In genomic region chr1:86704972-86705632, GRCh38 we compare ENCODE assay signal across 8 cellular contexts. TPM values are rescaled to one million over a fixed set of nuclear protein-coding genes. Genes with fewer than 3 reads are reported as not detected.
A peak's percentile ranks its signal among the peaks of the same experiment; 100 is the strongest.
DNase-seq lines count a peak whose midpoint lies in the region; ATAC-seq and TF ChIP-seq lines count a peak whose summit lies in the region.

No MANE protein-coding gene starts in this region.

- H2AFZ ChIP-seq in OCI-LY1 (ENCODE audit: low read length) (no peak overlapping the region), neural progenitor cell (replicated peaks) (peak overlapping the region; percentile 70)

- H3K4me2 ChIP-seq in OCI-LY1 (ENCODE audit: low read length) = peak overlapping the region; percentile 68
- H3K4me2 ChIP-seq in neural progenitor cell = peak overlapping the region; percentile 92

- H3K36me3 Mint-ChIP-seq in Calu3 (ENCODE audit: insufficient read depth, unreplicated experiment) (peaks cover 35% of the 10 kb centered on the region), neural progenitor cell (peaks cover 8% of the 10 kb centered on the region)
- H3K36me3 Mint-ChIP-seq in activated naive CD4-positive, alpha-beta T cell treated with anti-CD3 and anti-CD28 coated beads for 36 hours (ENCODE audit: low read depth) = peaks cover 7% of the 10 kb centered on the region

- TF ChIP-seq POLR2A in gastroesophageal sphincter (IDR thresholded peaks at IDR 0.05) (no peak), upper lobe of left lung (IDR thresholded peaks at IDR 0.05) (no peak)

- H3K4me1 ChIP-seq in OCI-LY1 (ENCODE audit: insufficient read depth, low read length, severe bottlenecking) = peaks cover 27% of the 10 kb centered on the region
- peaks cover 10 to 54% (median 18%) of the 10 kb centered on the region in 3 donors for H3K4me1 ChIP-seq in gastroesophageal sphincter
- peaks cover 13% of the 10 kb centered on the region for H3K4me1 ChIP-seq in neural progenitor cell
- H3K4me1 ChIP-seq in upper lobe of left lung = peaks cover 25 to 51% (median 41%) of the 10 kb centered on the region in 4 donors

- no peaks in the 10 kb centered on the region for H3K27me3 ChIP-seq in OCI-LY1 (ENCODE audit: insufficient read depth, low read length)
- H3K27me3 ChIP-seq in gastroesophageal sphincter = no peaks in the 10 kb centered on the region
- no peaks in the 10 kb centered on the region for H3K27me3 ChIP-seq in neural progenitor cell
- H3K27me3 ChIP-seq in upper lobe of left lung = no peaks in the 10 kb centered on the region

- H4K20me1 ChIP-seq in OCI-LY1 (ENCODE audit: insufficient read depth, low read length) (no peaks in the 10 kb centered on the region), neural progenitor cell (ENCODE audit: low read depth) (peaks cover 20% of the 10 kb centered on the region)

- H3K9me3 ChIP-seq in OCI-LY1 (ENCODE audit: low read length) (no peaks in the 10 kb centered on the region), gastroesophageal sphincter (no peaks in the 10 kb centered on the region), neural progenitor cell (ENCODE audit: low read depth) (no peaks in the 10 kb centered on the region), upper lobe of left lung (no peaks in the 10 kb centered on the region)

- no peaks in the 10 kb centered on the region for H3K27me3 Mint-ChIP-seq in Calu3 (ENCODE audit: unreplicated experiment)
- no peaks in the 10 kb centered on the region for H3K27me3 Mint-ChIP-seq in activated naive CD4-positive, alpha-beta T cell treated with anti-CD3 and anti-CD28 coated beads for 36 hours (ENCODE audit: low read depth)
- peaks cover 3% of the 10 kb centered on the region for H3K27me3 Mint-ChIP-seq in neural progenitor cell (ENCODE audit: insufficient read depth, low read depth)

- H3K36me3 ChIP-seq in OCI-LY1 (ENCODE audit: insufficient read depth, low read length) = no peaks in the 10 kb centered on the region; the same call in 1 of the 2 replicates
- no peaks in the 10 kb centered on the region for H3K36me3 ChIP-seq in gastroesophageal sphincter
- H3K36me3 ChIP-seq in neural progenitor cell = no peaks in the 10 kb centered on the region
- no peaks in the 10 kb centered on the region for H3K36me3 ChIP-seq in upper lobe of left lung

- 0% methylated on average over 2 to 10 of the region's 41 CpGs for WGBS in gastroesophageal sphincter (ENCODE audit: low coverage in 1 of 2), 2 donors
- WGBS in upper lobe of left lung, 2 donors = 1% methylated on average over 16 to 36 of the region's 41 CpGs

- H3K4me3 ChIP-seq in OCI-LY1 (ENCODE audit: low read depth, low read length, poor library complexity, severe bottlenecking) (peak overlapping the region; percentile 69), gastroesophageal sphincter (peak overlapping the region; percentile 54 to 86), neural progenitor cell (peak overlapping the region; percentile 60), upper lobe of left lung (peak overlapping the region; percentile 66 to 83 (median 74))

- intact Hi-C loops in Calu3 (cut with micrococcal nuclease; ENCODE audit: unreplicated experiment) = no loop called here
- intact Hi-C loops in activated naive CD4-positive, alpha-beta T cell treated with anti-CD3 and anti-CD28 coated beads for 36 hours (cut with micrococcal nuclease) = loop anchor here (1.0 to 10.0 kb wide), 14 partner anchors 22 to 1980 kb away; partner anchors contain the start of genes BCL10, HS2ST1, LMO4 and ODF2L

- H3K9ac ChIP-seq in OCI-LY1 (ENCODE audit: low read length) (peak overlapping the region; percentile 66), neural progenitor cell (peak overlapping the region; percentile 66)

- H3F3A ChIP-seq in OCI-LY1 (ENCODE audit: insufficient read depth, low read length) (no peaks in the 10 kb centered on the region), neural progenitor cell (ENCODE audit: low read depth) (peaks cover 24% of the 10 kb centered on the region)

- TF ChIP-seq CTCF in Calu3 (IDR thresholded peaks at IDR 0.05; ENCODE audit: unreplicated experiment) (no peak), OCI-LY1 (IDR thresholded peaks at IDR 0.05; ENCODE audit: low read length) (no peak), gastroesophageal sphincter (IDR thresholded peaks at IDR 0.05) (no peak), neural progenitor cell (IDR thresholded peaks at IDR 0.05) (no peak), upper lobe of left lung (IDR thresholded peaks at IDR 0.05) (no peak)

- BruUV-seq in Calu3 (replicated peaks; lab: Mats Ljungman, UMichigan) = no TSS peak

- TF ChIP-seq EP300 in gastroesophageal sphincter (IDR thresholded peaks at IDR 0.05) (no peak), upper lobe of left lung (IDR thresholded peaks at IDR 0.05) (no peak)

- H3K27ac Mint-ChIP-seq in Calu3 (ENCODE audit: unreplicated experiment) = peak overlapping the region; percentile 81
- H3K27ac Mint-ChIP-seq in activated naive CD4-positive, alpha-beta T cell treated with anti-CD3 and anti-CD28 coated beads for 36 hours = peak overlapping the region; percentile 98
- peak overlapping the region; percentile 99 for H3K27ac Mint-ChIP-seq in neural progenitor cell

- H3K79me2 ChIP-seq in OCI-LY1 (ENCODE audit: insufficient read depth, low read length) (peaks cover 46% of the 10 kb centered on the region), neural progenitor cell (ENCODE audit: low read depth) (peaks cover 49% of the 10 kb centered on the region)

- CTCF ChIA-PET in Calu3 (lab: Charles Lee) = interaction anchor here (0.5 to 2.7 kb wide), 9 partner anchors 9 to 1137 kb away, joined by 3 to 24 read pairs (median 3); no protein-coding TSS in a partner anchor
- CTCF ChIA-PET in activated naive CD4-positive, alpha-beta T cell treated with anti-CD3 and anti-CD28 coated beads for 36 hours (lab: Charles Lee) = interaction anchor here (0.5 to 3.2 kb wide), 17 partner anchors 11 to 339 kb away, joined by 3 to 39 read pairs (median 4); partner anchors contain the start of genes HS2ST1, ODF2L and SELENOF

- no peaks in the 10 kb centered on the region for H3K9me2 ChIP-seq in OCI-LY1 (ENCODE audit: low read depth, low read length)

- H3K27ac ChIP-seq in OCI-LY1 (ENCODE audit: low read depth, low read length, poor library complexity, severe bottlenecking) (peak overlapping the region; percentile 78), gastroesophageal sphincter (peak overlapping the region; percentile 71 to 100 (median 99)), neural progenitor cell (peak overlapping the region; percentile 75), upper lobe of left lung (peak overlapping the region; percentile 95 to 99 (median 98))

- H3K4me3 Mint-ChIP-seq in Calu3 (ENCODE audit: low read depth, unreplicated experiment) = peak overlapping the region; percentile 82
- peak overlapping the region; percentile 93 for H3K4me3 Mint-ChIP-seq in activated naive CD4-positive, alpha-beta T cell treated with anti-CD3 and anti-CD28 coated beads for 36 hours
- H3K4me3 Mint-ChIP-seq in neural progenitor cell = peak overlapping the region; percentile 99

- peak; percentile 29 for ATAC-seq in GM19397 (IDR thresholded peaks at IDR 0.05; ENCODE audit: unreplicated experiment)
- peak; percentile 32 for ATAC-seq in HG03457 (IDR thresholded peaks at IDR 0.05; ENCODE audit: unreplicated experiment)
- ATAC-seq in gastroesophageal sphincter = peak; percentile 64
- ATAC-seq in upper lobe of left lung (ENCODE audit: low FRiP score in 2 of 2) = peak; percentile 80 to 86

- H3K9me3 Mint-ChIP-seq in Calu3 (ENCODE audit: low read depth, unreplicated experiment) = no peaks in the 10 kb centered on the region
- no peaks in the 10 kb centered on the region for H3K9me3 Mint-ChIP-seq in activated naive CD4-positive, alpha-beta T cell treated with anti-CD3 and anti-CD28 coated beads for 36 hours
- H3K9me3 Mint-ChIP-seq in neural progenitor cell = no peaks in the 10 kb centered on the region

- DNase-seq in Calu3 = peak; percentile 54
- peak; percentile 48 for DNase-seq in activated naive CD4-positive, alpha-beta T cell treated with anti-CD3 and anti-CD28 coated beads for 36 hours
- DNase-seq in neural progenitor cell (ENCODE audit: low spot score) = peak; percentile 75
- peak in 1 of 2 donors; percentile 69 for DNase-seq in upper lobe of left lung

- H3K4me1 Mint-ChIP-seq in Calu3 (ENCODE audit: low read depth, unreplicated experiment) = peaks cover 26% of the 10 kb centered on the region
- peaks cover 42% of the 10 kb centered on the region for H3K4me1 Mint-ChIP-seq in activated naive CD4-positive, alpha-beta T cell treated with anti-CD3 and anti-CD28 coated beads for 36 hours (ENCODE audit: low read depth)
- H3K4me1 Mint-ChIP-seq in neural progenitor cell = peaks cover 26% of the 10 kb centered on the region

RNA-seq across cellular contexts. Expression of gene SH3GLB1, which starts 0.7 kb away (rescaled TPM):
- 53.4 and 54.6 TPM in 2 replicates for total RNA-seq in Calu3 (2022)
- 10 to 100 TPM; 45.0 to 45.5 TPM for total RNA-seq in activated naive CD4-positive, alpha-beta T cell treated with anti-CD3 and anti-CD28 coated beads for 36 hours
- total RNA-seq in gastroesophageal sphincter = 10 to 100 TPM; 58.4 to 81.7 (median 77.3) TPM
- total RNA-seq in neural progenitor cell (ENCODE audit: low replicate concordance) = 21.5 and 28.5 TPM in 2 replicates
- 10 to 100 TPM; 23.9 to 94.6 (median 62.0) TPM for total RNA-seq in upper lobe of left lung

Comparison
In these comparisons a context has a peak if more than half of its experiments do, and no peak if none do; other contexts are left out.
1. ATAC-seq: peak in every context shown above with its lines; median percentile 83 in upper lobe of left lung; 64 in gastroesophageal sphincter; 32 in HG03457; 29 in GM19397.